8 cellular contexts compared by ENCODE assay signal in genomic region chr2:26345284-26345553, GRCh38. TPM values are rescaled to one million over a fixed set of nuclear protein-coding genes. Genes with fewer than 3 reads are reported as not detected.
DNase-seq lines count a peak whose midpoint lies in the region; ATAC-seq and TF ChIP-seq lines count a peak whose summit lies in the region.

No MANE protein-coding gene starts in this region.

- no peak for TF ChIP-seq CTCF in coronary artery (IDR thresholded peaks at IDR 0.05)
- TF ChIP-seq CTCF in neural cell (IDR thresholded peaks at IDR 0.05; ENCODE audit: poor library complexity, severe bottlenecking): no peak

- peak overlapping the region; percentile 82 for H3K4me2 ChIP-seq in neural cell (ENCODE audit: low read length)

- peak overlapping the region; percentile 67 for H2AFZ ChIP-seq in neural cell (ENCODE audit: low read depth, low read length)

- no peak for TF ChIP-seq RAD21 in neural cell (conservative IDR thresholded peaks at IDR 0.05)

- no peaks in the 10 kb centered on the region for H4K20me1 ChIP-seq in neural cell (ENCODE audit: insufficient read depth)

- peaks cover 0 to 2% (median 0%) of the 10 kb centered on the region in 8 donors for H3K9me3 Mint-ChIP-seq in CD4-positive, alpha-beta memory T cell

- no peak for ATAC-seq in GM19455 (IDR thresholded peaks at IDR 0.05; ENCODE audit: unreplicated experiment)

- POLR2A ChIA-PET in CD4-positive, alpha-beta memory T cell (lab: Charles Lee; ENCODE audit: partially characterized antibody): interaction anchor here (0.8 to 3.1 kb wide), 13 partner anchors 11 to 1553 kb away, joined by 3 to 32 read pairs (median 4); partner anchors contain the start of genes ASXL2, HADHA, HADHB and KIF3C

- peaks cover 42% of the 10 kb centered on the region for H3K4me1 ChIP-seq in CD4-positive, alpha-beta memory T cell (ENCODE audit: insufficient read depth, low read length)

- intact Hi-C loops in CD4-positive, alpha-beta memory T cell (cut with micrococcal nuclease): loop anchor here (1.0 to 5.0 kb wide), 5 partner anchors 46 to 1547 kb away; partner anchors contain the start of genes BABAM2, DNAJC27, HADHA and HADHB

- H3K79me2 ChIP-seq in neural cell (replicated peaks; ENCODE audit: insufficient read depth, low read length): peaks cover 46% of the 10 kb centered on the region

- no peak for DNase-seq in CD4-positive, alpha-beta memory T cell
- no peak for DNase-seq in Jurkat, Clone E6-1 (ENCODE audit: low read depth, low spot score)
- DNase-seq in coronary artery (ENCODE audit: low spot score) (no peak), NCI-H1048 (lab: John Stamatoyannopoulos, UW) (no peak), COLO668 (lab: John Stamatoyannopoulos, UW; ENCODE audit: unreplicated experiment) (no peak), NCI-H226 (no peak)

- H3K27me3 Mint-ChIP-seq in CD4-positive, alpha-beta memory T cell: no peaks in the 10 kb centered on the region

- H3K9ac ChIP-seq in neural cell (ENCODE audit: low read length): peak overlapping the region; percentile 91

- H3K9me3 ChIP-seq in CD4-positive, alpha-beta memory T cell (ENCODE audit: control insufficient read depth in 1 of 2, low read length in 2 of 2): no peaks in the 10 kb centered on the region
- H3K9me3 ChIP-seq in neural cell (ENCODE audit: low read length): no peaks in the 10 kb centered on the region

- peak overlapping the region; percentile 91 for H3K27ac ChIP-seq in CD4-positive, alpha-beta memory T cell (ENCODE audit: low read depth, low read length)
- H3K27ac ChIP-seq in coronary artery (peak overlapping the region; percentile 82 to 96), neural cell (ENCODE audit: low read length) (peak overlapping the region; percentile 98)

- peaks cover 23 to 45% (median 33%) of the 10 kb centered on the region in 4 donors for H3K4me1 Mint-ChIP-seq in CD4-positive, alpha-beta memory T cell

- CTCF ChIA-PET in CD4-positive, alpha-beta memory T cell (lab: Charles Lee; ENCODE audit: partially characterized antibody): interaction anchor here (1.2 kb wide), 1 partner anchor 15 kb away, joined by 6 read pairs; no protein-coding TSS in a partner anchor

- TF ChIP-seq EP300 in neural cell (conservative IDR thresholded peaks at IDR 0.05; ENCODE audit: poor library complexity, severe bottlenecking): no peak

- H3F3A ChIP-seq in neural cell (ENCODE audit: insufficient read depth, low read length, poor library complexity, severe bottlenecking): peaks cover 6% of the 10 kb centered on the region

- H3K36me3 ChIP-seq in CD4-positive, alpha-beta memory T cell (ENCODE audit: insufficient read depth, low read length): no peaks in the 10 kb centered on the region
- no peaks in the 10 kb centered on the region for H3K36me3 ChIP-seq in neural cell (ENCODE audit: insufficient read depth, low read length)

- H3K27ac Mint-ChIP-seq in CD4-positive, alpha-beta memory T cell: peak overlapping the region; percentile 91 to 100 (median 100)

- no peaks in the 10 kb centered on the region for H3K9me2 ChIP-seq in neural cell (ENCODE audit: insufficient read depth, low read length)

- H3K4me3 ChIP-seq in CD4-positive, alpha-beta memory T cell (ENCODE audit: low read length in 2 of 2): peak overlapping the region; percentile 87 to 98
- H3K4me3 ChIP-seq in Jurkat, Clone E6-1 (ENCODE audit: low read length): peak overlapping the region; percentile 78
- H3K4me3 ChIP-seq in coronary artery (peak overlapping the region; percentile 98), neural cell (ENCODE audit: low read length) (peak overlapping the region; percentile 82)

- no peaks in the 10 kb centered on the region for H3K27me3 ChIP-seq in CD4-positive, alpha-beta memory T cell (ENCODE audit: insufficient read depth, low read length)
- H3K27me3 ChIP-seq in neural cell (ENCODE audit: insufficient read depth, low read depth, low read length): no peaks in the 10 kb centered on the region

- peaks cover 0 to 13% of the 10 kb centered on the region in 2 donors for H3K36me3 Mint-ChIP-seq in CD4-positive, alpha-beta memory T cell

- peak overlapping the region; percentile 97 to 100 (median 98) for H3K4me3 Mint-ChIP-seq in CD4-positive, alpha-beta memory T cell

TF ChIP-seq in neural cell, 6 proteins besides CTCF, POLR2A, EP300 and RAD21:
- TF ChIP-seq POLR2AphosphoS5 (IDR thresholded peaks at IDR 0.05): no peak
- no peak for TF ChIP-seq SMC3 (conservative IDR thresholded peaks at IDR 0.05; ENCODE audit: poor library complexity)
- no peak for TF ChIP-seq MXI1 (conservative IDR thresholded peaks at IDR 0.05; ENCODE audit: poor library complexity, severe bottlenecking)
- TF ChIP-seq TAF1 (IDR thresholded peaks at IDR 0.05; ENCODE audit: low read depth): no peak
- TF ChIP-seq EZH2 (IDR thresholded peaks at IDR 0.05; ENCODE audit: borderline replicate concordance, insufficient read depth, low read length, poor library complexity, severe bottlenecking): no peak
- TF ChIP-seq REST (IDR thresholded peaks at IDR 0.05; ENCODE audit: borderline replicate concordance): no peak

RNA-seq across cellular contexts. Expression of gene SELENOI, which starts 0.7 kb away (rescaled TPM):
- 10 to 100 TPM; 19.6 to 20.0 TPM for total RNA-seq in CD4-positive, alpha-beta memory T cell
- polyA plus RNA-seq in CD4-positive, alpha-beta memory T cell: 1 to 10 TPM; 2.7 to 3.1 TPM
- 10.6 TPM for polyA plus RNA-seq in Jurkat, Clone E6-1 (2012; ENCODE audit: insufficient read depth, insufficient read length)
- 22.4 and 25.2 TPM in 2 replicates for polyA plus RNA-seq in neural cell
- 71.8 and 76.9 TPM in 2 replicates for polyA minus RNA-seq in neural cell

RNA-seq across cellular contexts. Expression of gene ADGRF3, which starts 1.4 kb away (rescaled TPM):
- total RNA-seq in CD4-positive, alpha-beta memory T cell: 1 to 10 TPM in 1 of 2 experiments, under 1 TPM in 1; 0.97 to 1.7 TPM
- under 1 TPM in 1 of 2 donors, not detected in 1; 0.14 TPM for polyA plus RNA-seq in CD4-positive, alpha-beta memory T cell
- polyA plus RNA-seq in Jurkat, Clone E6-1 (2012; ENCODE audit: insufficient read depth, insufficient read length): 2.2 TPM
- polyA plus RNA-seq in neural cell: 0.12 and 0.42 TPM in 2 replicates
- polyA minus RNA-seq in neural cell: 0.97 TPM in 1 of 2 replicates, not detected in the other

RNA-seq across cellular contexts. Expression of gene DRC1, which starts 56.5 kb away (rescaled TPM):
- total RNA-seq in CD4-positive, alpha-beta memory T cell: not detected
- not detected for polyA plus RNA-seq in CD4-positive, alpha-beta memory T cell
- polyA plus RNA-seq in Jurkat, Clone E6-1 (2012; ENCODE audit: insufficient read depth, insufficient read length): not detected
- polyA plus RNA-seq in neural cell: 0.16 TPM in 1 of 2 replicates, not detected in the other
- 1.4 and 3.2 TPM in 2 replicates for polyA minus RNA-seq in neural cell
